ENCODE assay signal across 22 cellular contexts in the genomic region with DNA sequence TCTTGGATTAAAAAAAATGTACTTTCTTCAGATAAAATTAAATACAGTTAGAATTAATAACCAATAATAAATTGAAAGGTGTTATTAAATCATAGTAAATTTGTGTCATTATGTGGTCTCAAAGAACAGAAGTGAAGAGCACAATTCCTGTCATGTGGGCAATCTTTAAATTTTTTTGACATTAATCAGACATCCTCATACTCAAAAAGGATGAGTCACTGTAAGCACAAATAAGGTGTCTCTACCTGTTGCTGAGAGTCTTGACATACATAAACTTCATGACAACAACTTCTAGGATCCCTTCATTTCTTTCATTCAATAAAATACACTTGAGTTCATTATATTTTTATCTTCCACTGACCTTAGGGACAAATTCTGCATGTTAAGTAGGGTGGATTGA.
DNase-seq lines count a peak whose midpoint lies in the region; ATAC-seq, FAIRE-seq and TF ChIP-seq lines count a peak whose summit lies in the region.
"Had no signal": no experiment of that assay in that cellular context is flagged by ENCODE, and none has a peak within 500 bp of the region (broad histone marks: within the 10 kb centered on the region; RNA-seq: fewer than 3 reads in every experiment).

No MANE protein-coding gene starts in this region.

- H2BK120ac ChIP-seq in H9 (ENCODE audit: low read depth, low read length, poor library complexity, severe bottlenecking): no peak overlapping the region

- no peak overlapping the region for H3K18ac ChIP-seq in H9 (ENCODE audit: insufficient read length, low read depth, low read length)

- no peak overlapping the region for H3K4ac ChIP-seq in H9 (ENCODE audit: low read depth, low read length)

- no peaks in the 10 kb centered on the region for H3K9me3 ChIP-seq in H9 (ENCODE audit: control insufficient read depth, low read depth, low read length)
- H3K9me3 ChIP-seq: Caco-2, HAP-1, Peyer's patch had no signal

- no peaks in the 10 kb centered on the region for H3K79me2 ChIP-seq in H9 (ENCODE audit: insufficient read depth, low read length)

- no peaks in the 10 kb centered on the region for H4K20me1 ChIP-seq in H9 (ENCODE audit: control insufficient read depth, insufficient read depth, insufficient read length)

- DNase-seq in DMS53 treated with DMSO at 0.1 percent for 48 hours (lab: John Stamatoyannopoulos, UW; ENCODE audit: unreplicated experiment): peak; percentile 23
- peak; percentile 36 for DNase-seq in M059J (ENCODE audit: low read depth)
- DNase-seq in bronchial epithelial cell (ENCODE audit: low read depth): peak; percentile 86
- peak; percentile 36 for DNase-seq in renal cortical epithelial cell (ENCODE audit: low read depth)
- no peak for DNase-seq in H9
- DNase-seq in NCI-H1694 (lab: John Stamatoyannopoulos, UW): no peak
- DNase-seq: Caco-2; CD4-positive, CD25-positive, alpha-beta regulatory T cell; DMS153; MV-4-11; NCI-H1436 treated with DMSO at 0.1 percent for 48 hours; NCI-H2081; NCI-H510A; NCI-H82; Peyer's patch; SHP77 treated with DMSO at 0.1 percent for 48 hours had no signal

- no peak overlapping the region for H2BK15ac ChIP-seq in H9 (ENCODE audit: low read depth, low read length)

- H3K23ac ChIP-seq in H9 (ENCODE audit: insufficient read length, low read depth, low read length): no peak overlapping the region

- no peaks in the 10 kb centered on the region for H3K23me2 ChIP-seq in H9 (ENCODE audit: insufficient read length, low read depth, low read length, poor library complexity, severe bottlenecking)

- FAIRE-seq in bronchial epithelial cell (lab: Jason Lieb, UNC): no peak

- ATAC-seq in GM21515 (IDR thresholded peaks at IDR 0.05; ENCODE audit: unreplicated experiment): no peak
- ATAC-seq: SK-N-SH treated with all-trans-retinoic acid at 6 μM for 48 hours had no signal

- H3K4me3 ChIP-seq in bronchial epithelial cell (ENCODE audit: low read depth, low read length): no peak overlapping the region
- H3K4me3 ChIP-seq: HAP-1, Peyer's patch had no signal

- H3K36me3 Mint-ChIP-seq in H9 (ENCODE audit: insufficient read depth in 1 of 3, low read depth in 3 of 3): no peaks in the 10 kb centered on the region
- H3K36me3 Mint-ChIP-seq: CD4-positive, CD25-positive, alpha-beta regulatory T cell; IgD-negative memory B cell had no signal

- no peak overlapping the region for H2AK5ac ChIP-seq in H9 (ENCODE audit: insufficient read length, low read length)

- H2BK5ac ChIP-seq in H9 (ENCODE audit: insufficient read length, low read length): no peak overlapping the region

- no peaks in the 10 kb centered on the region for H3K27me3 Mint-ChIP-seq in H9 (ENCODE audit: low read depth)

- H3K27me3 ChIP-seq in bronchial epithelial cell (ENCODE audit: control insufficient read depth, insufficient read depth, low read length) (no peaks in the 10 kb centered on the region), H9 (ENCODE audit: insufficient read depth, low read length) (no peaks in the 10 kb centered on the region)
- H3K27me3 ChIP-seq: Peyer's patch had no signal

- no peaks in the 10 kb centered on the region for H3K79me1 ChIP-seq in H9 (ENCODE audit: insufficient read depth, low read depth, low read length, poor library complexity, severe bottlenecking)

- no peak overlapping the region for H3K4me2 ChIP-seq in H9 (ENCODE audit: insufficient read depth, insufficient read length, low read length)

- no peak overlapping the region for H2BK12ac ChIP-seq in H9 (ENCODE audit: insufficient read length, low read depth, low read length)

- no peak overlapping the region for H3K27ac ChIP-seq in H9 (ENCODE audit: insufficient read length, low read depth, low read length)
- H3K27ac ChIP-seq: Peyer's patch had no signal

- no peak overlapping the region for H3K14ac ChIP-seq in H9 (ENCODE audit: insufficient read depth, low read length)

- no peak overlapping the region for H4K91ac ChIP-seq in H9 (ENCODE audit: insufficient read length, low read depth, low read length)

- no peak overlapping the region for H3T11ph ChIP-seq in H9 (ENCODE audit: low read length)

- H4K5ac ChIP-seq in H9 (ENCODE audit: insufficient read length, low read depth, low read length): no peak overlapping the region

- no peak overlapping the region for H3K4me3 Mint-ChIP-seq in H9
- H3K4me3 Mint-ChIP-seq: B cell; CD4-positive, CD25-positive, alpha-beta regulatory T cell; IgD-negative memory B cell; T-helper 1 cell treated with Interleukin-12 subunit alpha and Interleukin-12 subunit beta and Interleukin-4 antibody, amounts not matched to agents 30 μg/mL and 1 μg/mL, for 36 hours had no signal

- no peaks in the 10 kb centered on the region for H3K36me3 ChIP-seq in bronchial epithelial cell (ENCODE audit: control insufficient read depth, insufficient read depth, low read length)
- H3K36me3 ChIP-seq: HAP-1, Peyer's patch had no signal

- TF ChIP-seq CTCF in bronchial epithelial cell (IDR thresholded peaks at IDR 0.05; ENCODE audit: insufficient read depth, low read length, severe bottlenecking): no peak
- TF ChIP-seq CTCF in H9 (conservative IDR thresholded peaks at IDR 0.05): no peak

- H3K9me3 Mint-ChIP-seq in H9: no peaks in the 10 kb centered on the region

- H2BK20ac ChIP-seq in H9 (ENCODE audit: low read depth, low read length, poor library complexity, severe bottlenecking): no peak overlapping the region

- H4K8ac ChIP-seq in H9 (replicated peaks; ENCODE audit: insufficient read length, low read depth, low read length): no peak overlapping the region

- no peak overlapping the region for H3K27ac Mint-ChIP-seq in H9
- H3K27ac Mint-ChIP-seq: B cell; IgD-negative memory B cell; T-helper 1 cell treated with Interleukin-12 subunit alpha and Interleukin-12 subunit beta and Interleukin-4 antibody, amounts not matched to agents 30 μg/mL and 1 μg/mL, for 36 hours had no signal

- H3K4me1 ChIP-seq in H9 (ENCODE audit: insufficient read depth, low read length): no peaks in the 10 kb centered on the region; the same call in 1 of the 2 replicates
- H3K4me1 ChIP-seq: Caco-2, HAP-1, Peyer's patch had no signal

- no peak overlapping the region for H2AFZ ChIP-seq in H9 (ENCODE audit: low read length)

- no peak overlapping the region for H3K56ac ChIP-seq in H9 (ENCODE audit: insufficient read length, low read depth, low read length)

- no peak overlapping the region for H3K9ac ChIP-seq in H9 (ENCODE audit: extremely low read depth, insufficient read length, low read length)

- H3K4me1 Mint-ChIP-seq in H9: peaks cover 7 to 11% of the 10 kb centered on the region in 2 experiments

Comparison
In these comparisons a context has a peak if more than half of its experiments do, and no peak if none do; other contexts are left out.
1. DNase-seq: peak in DMS53 treated with DMSO at 0.1 percent for 48 hours (single experiment), M059J (single experiment), bronchial epithelial cell (single experiment) and renal cortical epithelial cell (single experiment); none in H9 (single experiment) and NCI-H1694 (single experiment).